ENCODE assay signal across 1 cellular context in genomic region chr3:177446160-177446559, GRCh38.
TF ChIP-seq lines count a peak whose summit lies in the region.

No MANE protein-coding gene starts in this region.

TF ChIP-seq in HepG2, 621 proteins besides CTCF, POLR2A, EP300 and RAD21 (continued from another document):
- no peak for TF ChIP-seq ETV6 (CRISPR knock-in tag; conservative IDR thresholded peaks at IDR 0.05)
- TF ChIP-seq THRA (CRISPR knock-in tag; IDR thresholded peaks at IDR 0.05; ENCODE audit: borderline replicate concordance): no peak
- TF ChIP-seq E2F1 (CRISPR knock-in tag; IDR thresholded peaks at IDR 0.05): no peak
- TF ChIP-seq MAFF (IDR thresholded peaks at IDR 0.05; ENCODE audit: low read depth, low read length): no peak
- no peak for TF ChIP-seq GRHL1 (CRISPR knock-in tag; conservative IDR thresholded peaks at IDR 0.05)
- no peak for TF ChIP-seq CHD2 (IDR thresholded peaks at IDR 0.05; ENCODE audit: low read depth, low read length)
- no peak for TF ChIP-seq ADNP (CRISPR knock-in tag; IDR thresholded peaks at IDR 0.05)
- no peak for TF ChIP-seq MNT (IDR thresholded peaks at IDR 0.05)
- no peak for TF ChIP-seq SIX4 (CRISPR knock-in tag; IDR thresholded peaks at IDR 0.05)
- TF ChIP-seq KLF6 (CRISPR knock-in tag; IDR thresholded peaks at IDR 0.05): no peak
TF ChIP-seq in HepG2: peak in this region for 0.
